In the genomic region with DNA sequence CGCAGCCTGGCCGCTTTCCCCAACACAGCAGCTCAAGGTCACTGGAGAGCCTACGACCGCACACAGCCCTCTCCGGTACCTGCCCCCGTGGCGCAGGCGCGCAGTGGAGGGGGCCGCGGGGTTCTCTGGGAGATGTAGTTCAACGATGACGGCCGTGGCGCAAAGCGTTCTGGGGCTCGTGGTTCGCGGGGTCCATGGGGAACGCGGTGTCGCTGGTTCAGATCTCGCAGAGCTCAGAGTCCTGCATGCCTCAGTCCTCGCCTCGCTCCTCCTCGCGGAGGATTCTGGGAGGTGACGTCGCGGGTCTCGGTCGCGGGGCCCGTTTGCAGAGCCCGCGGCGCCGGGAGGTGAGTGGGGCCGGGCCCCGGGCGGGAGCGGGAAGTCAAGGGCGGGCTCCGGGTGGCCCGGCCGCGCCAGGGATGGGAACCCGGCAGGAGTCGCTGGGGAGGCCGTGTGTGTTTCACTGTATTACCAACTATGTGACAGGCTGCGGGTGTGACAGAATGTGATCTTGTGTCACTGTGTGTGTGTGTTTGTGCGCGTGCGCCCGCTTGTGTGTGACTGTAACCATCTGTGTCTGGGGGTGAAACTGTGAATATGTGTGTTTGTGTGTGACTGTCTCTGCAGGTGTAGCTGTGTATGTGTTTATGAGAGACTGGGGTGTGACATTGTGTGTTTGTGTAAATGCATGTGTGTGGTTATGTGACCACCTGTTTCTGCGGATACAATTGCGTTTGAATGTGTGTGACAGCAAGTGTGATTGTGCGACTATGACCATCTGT, we compare ENCODE assay signal across 8 cellular contexts. TPM values are rescaled to one million over a fixed set of nuclear protein-coding genes. Genes with fewer than 3 reads are reported as not detected.
DNase-seq lines count a peak whose midpoint lies in the region; ATAC-seq and TF ChIP-seq lines count a peak whose summit lies in the region.

A gene (plus strand): TSS at position 220 of the 782 bp plus-strand sequence. CDS start 3,100 bp downstream, outside the sequence.

- H3K9me3 ChIP-seq in HUES64 (ENCODE audit: insufficient read depth, low read depth, low read length) = peaks cover 3% of the 10 kb centered on the region; the same call in 1 of the 2 replicates
- peaks cover 5% of the 10 kb centered on the region; the same call in 1 of the 2 replicates for H3K9me3 ChIP-seq in OCI-LY1 (ENCODE audit: low read length)

- 3% methylated on average over 58 of the region's 58 CpGs for WGBS in HUES64

- H2AFZ ChIP-seq in OCI-LY1 (ENCODE audit: low read length) = peak within 1 kb of the TSS; percentile 35; the same call in 1 of the 2 replicates

- H4K20me1 ChIP-seq in OCI-LY1 (ENCODE audit: insufficient read depth, low read length) = no peaks in the 10 kb centered on the region

- peak within 1 kb of the TSS; percentile 69 for H3K4me3 ChIP-seq in HUES64 (ENCODE audit: low read length)
- H3K4me3 ChIP-seq in OCI-LY1 (ENCODE audit: low read depth, low read length, poor library complexity, severe bottlenecking) = peak within 1 kb of the TSS; percentile 80
- peak within 1 kb of the TSS; percentile 59 for H3K4me3 ChIP-seq in epithelial cell of esophagus (ENCODE audit: low read length)

- no peaks in the 10 kb centered on the region for H3K27me3 ChIP-seq in HUES64 (ENCODE audit: insufficient read depth, low read length)
- no peaks in the 10 kb centered on the region for H3K27me3 ChIP-seq in OCI-LY1 (ENCODE audit: insufficient read depth, low read length)

- H3K4me1 ChIP-seq in HUES64 (ENCODE audit: insufficient read depth, low read length) = no peaks in the 10 kb centered on the region
- peaks cover 13% of the 10 kb centered on the region for H3K4me1 ChIP-seq in OCI-LY1 (ENCODE audit: insufficient read depth, low read length, severe bottlenecking)

- DNase-seq in DMS 273 (lab: John Stamatoyannopoulos, UW; ENCODE audit: unreplicated experiment) = peak; percentile 99
- DNase-seq in activated T-cell treated with anti-CD3 and anti-CD28 coated beads for 4 hours = peak; percentile 94
- peak; percentile 98 for DNase-seq in epithelial cell of esophagus (ENCODE audit: low read depth)
- DNase-seq in middle frontal gyrus (ENCODE audit: extremely low spot score, low spot score) = peak; percentile 98
- DNase-seq in stimulated activated CD8-positive, alpha-beta memory T cell treated with anti-CD3 and anti-CD28 coated beads, Interleukin-2, amount 100 ng/mL, for 1 hour (ENCODE audit: low read depth in 2 of 2) = peak; percentile 91 to 95

- H3K9me2 ChIP-seq in OCI-LY1 (ENCODE audit: low read depth, low read length) = no peaks in the 10 kb centered on the region

- TF ChIP-seq CTCF in OCI-LY1 (IDR thresholded peaks at IDR 0.05; ENCODE audit: low read length) (no peak; the same call in 1 of the 2 replicates), epithelial cell of esophagus (IDR thresholded peaks at IDR 0.05; ENCODE audit: insufficient read depth, low read depth, low read length, missing control alignments) (no peak)

- peaks cover 12% of the 10 kb centered on the region for H3K36me3 ChIP-seq in HUES64 (ENCODE audit: insufficient read depth, low read length)
- peaks cover 36% of the 10 kb centered on the region for H3K36me3 ChIP-seq in OCI-LY1 (ENCODE audit: insufficient read depth, low read length)

- H3K27ac ChIP-seq in HUES64 (ENCODE audit: low read depth, low read length) = no peak within 1 kb of the TSS
- peak within 1 kb of the TSS; percentile 70 for H3K27ac ChIP-seq in OCI-LY1 (ENCODE audit: low read depth, low read length, poor library complexity, severe bottlenecking)

- peak; percentile 95 for ATAC-seq in GM21515 (IDR thresholded peaks at IDR 0.05; ENCODE audit: unreplicated experiment)

- no peaks in the 10 kb centered on the region for H3F3A ChIP-seq in OCI-LY1 (ENCODE audit: insufficient read depth, low read length)

- peak within 1 kb of the TSS; percentile 94 for H3K4me2 ChIP-seq in OCI-LY1 (ENCODE audit: low read length)

- H3K79me2 ChIP-seq in OCI-LY1 (ENCODE audit: insufficient read depth, low read length) = no peaks in the 10 kb centered on the region

- H3K9ac ChIP-seq in HUES64 (ENCODE audit: low read depth, low read length) (peak within 1 kb of the TSS; percentile 72), OCI-LY1 (ENCODE audit: low read length) (peak within 1 kb of the TSS; percentile 78)

RNA-seq across cellular contexts. Expression of the gene that starts here (rescaled TPM):
- 2.5 TPM for polyA plus RNA-seq in HUES64 (2013, experiment 1 of 2)
- polyA plus RNA-seq in HUES64 (2013, experiment 2 of 2) = 2.0 TPM
